11 cellular contexts compared by ENCODE assay signal in the genomic region with DNA sequence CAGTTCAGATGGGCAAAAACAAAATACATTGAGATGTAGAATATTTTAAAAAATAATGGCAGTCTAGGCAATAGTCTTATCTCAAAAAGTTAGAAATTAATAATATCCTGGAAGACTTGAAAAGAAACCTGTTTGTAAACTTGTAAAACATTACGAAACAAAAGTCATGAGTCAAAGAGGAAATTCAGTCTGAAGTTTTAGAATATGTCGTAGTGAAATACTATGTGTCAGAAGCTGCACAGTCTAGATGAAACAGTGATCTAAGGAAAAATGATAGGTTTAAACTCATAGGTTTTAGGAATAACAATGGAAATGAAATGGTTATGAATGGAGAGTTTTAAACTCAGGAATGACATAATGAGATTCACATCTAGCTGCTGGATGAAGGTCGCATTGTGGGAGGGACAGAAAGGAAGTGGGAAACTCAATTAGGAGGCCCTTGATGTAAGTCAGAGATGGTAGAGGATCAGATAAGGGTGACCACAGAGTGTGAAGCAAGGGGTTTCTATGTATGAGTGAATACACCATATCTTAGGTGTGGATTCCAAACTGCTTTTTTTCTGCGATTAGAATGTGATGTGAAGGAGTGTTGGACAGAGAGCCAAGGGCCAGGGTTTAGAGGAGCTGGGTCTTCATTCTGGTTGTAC. TPM values are rescaled to one million over a fixed set of nuclear protein-coding genes. Genes with fewer than 3 reads are reported as not detected.
DNase-seq lines count a peak whose midpoint lies in the region; ATAC-seq and TF ChIP-seq lines count a peak whose summit lies in the region.
"Had no signal": no experiment of that assay in that cellular context is flagged by ENCODE, and none has a peak within 500 bp of the region (broad histone marks: within the 10 kb centered on the region; RNA-seq: fewer than 3 reads in every experiment).

No MANE protein-coding gene starts in this region.

- no peak overlapping the region for H3K4me3 ChIP-seq in effector memory CD4-positive, alpha-beta T cell (ENCODE audit: insufficient read depth, low read depth, low read length, poor library complexity, severe bottlenecking)
- H3K4me3 ChIP-seq in psoas muscle (no peak overlapping the region), upper lobe of right lung (no peak overlapping the region)

- peaks cover 50% of the 10 kb centered on the region for H3K36me3 ChIP-seq in effector memory CD4-positive, alpha-beta T cell (ENCODE audit: control insufficient read depth, insufficient read depth, low read length)
- H3K36me3 ChIP-seq in psoas muscle (ENCODE audit: insufficient read depth in 1 of 2, low read depth in 1 of 2) (peaks cover 8 to 56% of the 10 kb centered on the region in 2 donors), upper lobe of right lung (peaks cover 58% of the 10 kb centered on the region)

- no peak for TF ChIP-seq CTCF in psoas muscle (IDR thresholded peaks at IDR 0.05)
- TF ChIP-seq CTCF in upper lobe of right lung (IDR thresholded peaks at IDR 0.05): no peak

- H3K4me1 ChIP-seq in effector memory CD4-positive, alpha-beta T cell (ENCODE audit: control insufficient read depth, insufficient read depth, low read length, poor library complexity, severe bottlenecking): peaks cover 19% of the 10 kb centered on the region
- H3K4me1 ChIP-seq in psoas muscle (peaks cover 17% of the 10 kb centered on the region), upper lobe of right lung (peaks cover 10% of the 10 kb centered on the region)
- H3K4me1 ChIP-seq: parathyroid adenoma had no signal

- intact Hi-C loops in psoas muscle (cut with DNase I) (no loop called here), upper lobe of right lung (cut with DNase I) (no loop called here)

- peak overlapping the region; percentile 10 for H3K27ac ChIP-seq in effector memory CD4-positive, alpha-beta T cell (ENCODE audit: insufficient read depth, low read length, poor library complexity, severe bottlenecking)
- no peak overlapping the region for H3K27ac ChIP-seq in psoas muscle
- no peak overlapping the region for H3K27ac ChIP-seq in upper lobe of right lung
- H3K27ac ChIP-seq: epithelial cell of prostate, parathyroid adenoma had no signal

- H3K27me3 ChIP-seq in effector memory CD4-positive, alpha-beta T cell (replicated peaks; ENCODE audit: control insufficient read depth, insufficient read depth, low read length, poor library complexity, severe bottlenecking): no peaks in the 10 kb centered on the region
- H3K27me3 ChIP-seq in psoas muscle (ENCODE audit: insufficient read depth in 3 of 3, low read length in 2 of 3) (peaks cover 0 to 3% (median under 1%) of the 10 kb centered on the region in 3 donors), upper lobe of right lung (peaks cover 9% of the 10 kb centered on the region)

- WGBS in psoas muscle, 3 donors: 85 to 90% (median 89%) methylated on average over 4 of the region's 4 CpGs

- H3K9me3 ChIP-seq in effector memory CD4-positive, alpha-beta T cell (ENCODE audit: control insufficient read depth, low read length): no peaks in the 10 kb centered on the region
- no peaks in the 10 kb centered on the region for H3K9me3 ChIP-seq in psoas muscle
- H3K9me3 ChIP-seq in upper lobe of right lung: no peaks in the 10 kb centered on the region

- ATAC-seq in SK-N-SH treated with all-trans-retinoic acid at 6 μM for 48 hours (no peak), psoas muscle (no peak), upper lobe of right lung (no peak), GM21723 (IDR thresholded peaks at IDR 0.05; ENCODE audit: unreplicated experiment) (no peak)

- DNase-seq in AML-193 (lab: John Stamatoyannopoulos, UW): peak; percentile 59 to 60
- DNase-seq in HS-5 (ENCODE audit: low read depth): peak; percentile 20
- DNase-seq in effector memory CD4-positive, alpha-beta T cell: no peak
- DNase-seq in NCI-H1436 treated with DMSO at 0.1 percent for 48 hours (lab: John Stamatoyannopoulos, UW): no peak
- no peak for DNase-seq in psoas muscle
- no peak for DNase-seq in upper lobe of right lung
- DNase-seq: NCI-H1048 had no signal

TF ChIP-seq in SK-N-SH treated with all-trans-retinoic acid at 6 μM for 48 hours, 23 proteins besides CTCF, POLR2A, EP300 and RAD21:
- TF ChIP-seq TOX (CRISPR knock-in tag; IDR thresholded peaks at IDR 0.05; ENCODE audit: borderline replicate concordance) (no peak), PATZ1 (CRISPR knock-in tag; IDR thresholded peaks at IDR 0.05; ENCODE audit: borderline replicate concordance) (peak; percentile 58; the same call in 1 of the 2 replicates), TCF4 (CRISPR knock-in tag; IDR thresholded peaks at IDR 0.05; ENCODE audit: borderline replicate concordance) (peak; percentile 56; the same call in 1 of the 2 replicates), ZFP3 (CRISPR knock-in tag; IDR thresholded peaks at IDR 0.05) (no peak), TSHZ2 (CRISPR knock-in tag; IDR thresholded peaks at IDR 0.05) (no peak), ISL1 (CRISPR knock-in tag; IDR thresholded peaks at IDR 0.05) (0 out of 2 replicates have a peak, but pooled peaks have one; percentile 48), PPARA (CRISPR knock-in tag; IDR thresholded peaks at IDR 0.05; ENCODE audit: borderline replicate concordance) (no peak), BACH2 (CRISPR knock-in tag; IDR thresholded peaks at IDR 0.05; ENCODE audit: borderline replicate concordance) (no peak)
- TF ChIP-seq, protein P1, sequence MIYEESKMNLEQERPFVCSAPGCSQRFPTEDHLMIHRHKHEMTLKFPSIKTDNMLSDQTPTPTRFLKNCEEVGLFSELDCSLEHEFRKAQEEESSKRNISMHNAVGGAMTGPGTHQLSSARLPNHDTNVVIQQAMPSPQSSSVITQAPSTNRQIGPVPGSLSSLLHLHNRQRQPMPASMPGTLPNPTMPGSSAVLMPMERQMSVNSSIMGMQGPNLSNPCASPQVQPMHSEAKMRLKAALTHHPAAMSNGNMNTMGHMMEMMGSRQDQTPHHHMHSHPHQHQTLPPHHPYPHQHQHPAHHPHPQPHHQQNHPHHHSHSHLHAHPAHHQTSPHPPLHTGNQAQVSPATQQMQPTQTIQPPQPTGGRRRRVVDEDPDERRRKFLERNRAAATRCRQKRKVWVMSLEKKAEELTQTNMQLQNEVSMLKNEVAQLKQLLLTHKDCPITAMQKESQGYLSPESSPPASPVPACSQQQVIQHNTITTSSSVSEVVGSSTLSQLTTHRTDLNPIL (CRISPR knock-in tag; IDR thresholded peaks at IDR 0.05; ENCODE audit: low read depth): no peak; the same call in 1 of the 2 replicates

RNA-seq across cellular contexts. Expression of gene SNRPB2, which starts 2.8 kb away (rescaled TPM):
- total RNA-seq in psoas muscle (10 to 100 TPM; 33.1 to 43.0 (median 40.2) TPM), upper lobe of right lung (39.5 TPM)
- 10 to 100 TPM; 52.0 to 92.2 (median 89.6) TPM for polyA plus RNA-seq in psoas muscle

RNA-seq across cellular contexts. Expression of gene OTOR, which starts 15.5 kb away (rescaled TPM):
- total RNA-seq in psoas muscle (not detected), upper lobe of right lung (not detected)
- polyA plus RNA-seq in psoas muscle: not detected

Comparison
In these comparisons a context has a peak if more than half of its experiments do, and no peak if none do; other contexts are left out.
1. DNase-seq: peak in AML-193 (2 of 2) and HS-5 (single experiment); none in effector memory CD4-positive, alpha-beta T cell (0 of 3), NCI-H1436 treated with DMSO at 0.1 percent for 48 hours (single experiment), psoas muscle (0 of 2) and upper lobe of right lung (single experiment).